8 cellular contexts compared by ENCODE assay signal in the genomic region with DNA sequence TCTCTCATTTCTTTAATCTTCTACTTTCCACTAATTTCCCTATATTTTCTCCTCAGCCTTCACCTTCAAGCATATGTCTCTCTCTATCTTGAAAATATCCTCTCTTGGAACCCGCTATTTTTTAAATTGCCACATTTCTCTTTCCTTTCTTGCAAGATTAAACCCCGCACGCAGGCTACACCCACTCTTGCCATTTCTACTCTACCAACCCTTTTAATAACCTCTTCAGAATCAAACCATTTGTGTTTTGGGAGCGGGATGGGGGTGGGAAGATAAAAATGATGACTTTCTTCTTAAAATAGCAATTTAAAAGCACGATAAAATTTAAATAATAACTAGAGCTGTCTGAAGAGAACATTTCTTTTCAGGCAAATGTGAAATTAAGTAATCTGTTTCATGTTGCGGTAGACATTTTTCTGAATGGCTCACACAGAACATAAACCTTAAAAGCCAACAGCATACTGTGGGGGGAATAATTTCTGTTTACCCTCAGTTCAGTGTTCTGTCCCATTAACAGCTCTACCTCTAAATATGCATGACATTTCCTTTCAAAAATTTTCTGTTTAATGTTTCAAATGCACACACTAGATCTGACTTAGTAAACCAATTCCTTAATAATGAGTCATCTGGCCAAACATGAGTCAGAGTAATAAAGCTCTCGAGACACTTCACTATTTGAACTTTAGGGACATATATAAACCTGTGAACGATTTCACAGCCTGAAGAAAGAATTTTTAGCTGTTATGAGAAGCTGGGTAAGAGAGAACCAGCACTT. TPM values are rescaled to one million over a fixed set of nuclear protein-coding genes. Genes with fewer than 3 reads are reported as not detected.
DNase-seq lines count a peak whose midpoint lies in the region; ATAC-seq and TF ChIP-seq lines count a peak whose summit lies in the region.

No MANE protein-coding gene starts in this region.

- H3K36me3 Mint-ChIP-seq in GM23338 (ENCODE audit: low read depth), result peaks cover 4% of the 10 kb centered on the region; the same call in 1 of the 3 replicates

- DNase-seq in GM23338 (ENCODE audit: low spot score) (no peak), NCI-H69 (lab: John Stamatoyannopoulos, UW) (peak; percentile 88), epithelial cell of prostate (ENCODE audit: low read depth, low spot score) (no peak), retinal pigment epithelial cell (ENCODE audit: low read depth) (peak; percentile 90), GDM1 (lab: John Stamatoyannopoulos, UW) (no peak), GM19240 (ENCODE audit: insufficient read length, low spot score) (no peak)
- DNase-seq in stimulated activated CD8-positive, alpha-beta memory T cell treated with anti-CD3 and anti-CD28 coated beads, Interleukin-4, amount 100 ng/mL, for 48 hours, result no peak

- no peak overlapping the region for H3K27ac ChIP-seq in GM23338 (ENCODE audit: low read depth)
- H3K27ac ChIP-seq in epithelial cell of prostate, result peak overlapping the region; percentile 85

- H3K27ac Mint-ChIP-seq in GM23338, result peak overlapping the region; percentile 21; the same call in 1 of the 2 replicates

- no peaks in the 10 kb centered on the region for H4K20me1 ChIP-seq in GM23338 (replicated peaks; ENCODE audit: insufficient read depth)

- ATAC-seq in GM23338, result no peak
- ATAC-seq in HG03571 (IDR thresholded peaks at IDR 0.05; ENCODE audit: unreplicated experiment), result no peak

- no peak overlapping the region for H3K4me3 ChIP-seq in GM23338
- no peak overlapping the region for H3K4me3 ChIP-seq in retinal pigment epithelial cell (ENCODE audit: low read length)

- no peaks in the 10 kb centered on the region for H3K27me3 ChIP-seq in GM23338 (ENCODE audit: insufficient read depth)

- no peaks in the 10 kb centered on the region for H3K36me3 ChIP-seq in GM23338 (ENCODE audit: insufficient read depth)

- TF ChIP-seq CTCF in GM23338 (conservative IDR thresholded peaks at IDR 0.05; ENCODE audit: low read depth in 2 of 2), result no peak
- TF ChIP-seq CTCF in retinal pigment epithelial cell (conservative IDR thresholded peaks at IDR 0.05; ENCODE audit: low read depth, low read length), result no peak

- peaks cover 10% of the 10 kb centered on the region for H3K4me1 ChIP-seq in GM23338 (ENCODE audit: insufficient read depth)

- no peak overlapping the region for H2AFZ ChIP-seq in GM23338

- no peak overlapping the region for H3K4me3 Mint-ChIP-seq in GM23338

- H3K79me2 ChIP-seq in GM23338 (replicated peaks; ENCODE audit: insufficient read depth), result no peaks in the 10 kb centered on the region

- H3K4me2 ChIP-seq in GM23338, result no peak overlapping the region

- no peaks in the 10 kb centered on the region for H3F3A ChIP-seq in GM23338 (replicated peaks; ENCODE audit: low read depth)

- H3K9me3 Mint-ChIP-seq in GM23338, result no peaks in the 10 kb centered on the region

- H3K9me2 ChIP-seq in GM23338 (ENCODE audit: insufficient read depth), result no peaks in the 10 kb centered on the region

- H3K27me3 Mint-ChIP-seq in GM23338 (ENCODE audit: insufficient read depth, low read depth, poor library complexity), result no peaks in the 10 kb centered on the region

- H3K4me1 Mint-ChIP-seq in GM23338, result peaks cover 25% of the 10 kb centered on the region

TF ChIP-seq in GM23338, 12 proteins besides CTCF, POLR2A, EP300 and RAD21 (continues in another document):
- TF ChIP-seq EZH2 (IDR thresholded peaks at IDR 0.05; ENCODE audit: low read depth, unreplicated experiment) (no peak), NANOG (IDR thresholded peaks at IDR 0.05; ENCODE audit: borderline replicate concordance) (no peak), JUNB (IDR thresholded peaks at IDR 0.05; ENCODE audit: unreplicated experiment) (no peak), ZNF331 (CRISPR knock-in tag; IDR thresholded peaks at IDR 0.05; ENCODE audit: low read depth) (no peak), EZH2phosphoT487 (IDR thresholded peaks at IDR 0.05; ENCODE audit: unreplicated experiment) (no peak), ZNF114 (CRISPR knock-in tag; IDR thresholded peaks at IDR 0.05) (no peak), CREB1 (CRISPR knock-in tag; IDR thresholded peaks at IDR 0.05; ENCODE audit: low read depth) (no peak), STAT1 (IDR thresholded peaks at IDR 0.05; ENCODE audit: unreplicated experiment) (no peak)
- TF ChIP-seq, protein P1, sequence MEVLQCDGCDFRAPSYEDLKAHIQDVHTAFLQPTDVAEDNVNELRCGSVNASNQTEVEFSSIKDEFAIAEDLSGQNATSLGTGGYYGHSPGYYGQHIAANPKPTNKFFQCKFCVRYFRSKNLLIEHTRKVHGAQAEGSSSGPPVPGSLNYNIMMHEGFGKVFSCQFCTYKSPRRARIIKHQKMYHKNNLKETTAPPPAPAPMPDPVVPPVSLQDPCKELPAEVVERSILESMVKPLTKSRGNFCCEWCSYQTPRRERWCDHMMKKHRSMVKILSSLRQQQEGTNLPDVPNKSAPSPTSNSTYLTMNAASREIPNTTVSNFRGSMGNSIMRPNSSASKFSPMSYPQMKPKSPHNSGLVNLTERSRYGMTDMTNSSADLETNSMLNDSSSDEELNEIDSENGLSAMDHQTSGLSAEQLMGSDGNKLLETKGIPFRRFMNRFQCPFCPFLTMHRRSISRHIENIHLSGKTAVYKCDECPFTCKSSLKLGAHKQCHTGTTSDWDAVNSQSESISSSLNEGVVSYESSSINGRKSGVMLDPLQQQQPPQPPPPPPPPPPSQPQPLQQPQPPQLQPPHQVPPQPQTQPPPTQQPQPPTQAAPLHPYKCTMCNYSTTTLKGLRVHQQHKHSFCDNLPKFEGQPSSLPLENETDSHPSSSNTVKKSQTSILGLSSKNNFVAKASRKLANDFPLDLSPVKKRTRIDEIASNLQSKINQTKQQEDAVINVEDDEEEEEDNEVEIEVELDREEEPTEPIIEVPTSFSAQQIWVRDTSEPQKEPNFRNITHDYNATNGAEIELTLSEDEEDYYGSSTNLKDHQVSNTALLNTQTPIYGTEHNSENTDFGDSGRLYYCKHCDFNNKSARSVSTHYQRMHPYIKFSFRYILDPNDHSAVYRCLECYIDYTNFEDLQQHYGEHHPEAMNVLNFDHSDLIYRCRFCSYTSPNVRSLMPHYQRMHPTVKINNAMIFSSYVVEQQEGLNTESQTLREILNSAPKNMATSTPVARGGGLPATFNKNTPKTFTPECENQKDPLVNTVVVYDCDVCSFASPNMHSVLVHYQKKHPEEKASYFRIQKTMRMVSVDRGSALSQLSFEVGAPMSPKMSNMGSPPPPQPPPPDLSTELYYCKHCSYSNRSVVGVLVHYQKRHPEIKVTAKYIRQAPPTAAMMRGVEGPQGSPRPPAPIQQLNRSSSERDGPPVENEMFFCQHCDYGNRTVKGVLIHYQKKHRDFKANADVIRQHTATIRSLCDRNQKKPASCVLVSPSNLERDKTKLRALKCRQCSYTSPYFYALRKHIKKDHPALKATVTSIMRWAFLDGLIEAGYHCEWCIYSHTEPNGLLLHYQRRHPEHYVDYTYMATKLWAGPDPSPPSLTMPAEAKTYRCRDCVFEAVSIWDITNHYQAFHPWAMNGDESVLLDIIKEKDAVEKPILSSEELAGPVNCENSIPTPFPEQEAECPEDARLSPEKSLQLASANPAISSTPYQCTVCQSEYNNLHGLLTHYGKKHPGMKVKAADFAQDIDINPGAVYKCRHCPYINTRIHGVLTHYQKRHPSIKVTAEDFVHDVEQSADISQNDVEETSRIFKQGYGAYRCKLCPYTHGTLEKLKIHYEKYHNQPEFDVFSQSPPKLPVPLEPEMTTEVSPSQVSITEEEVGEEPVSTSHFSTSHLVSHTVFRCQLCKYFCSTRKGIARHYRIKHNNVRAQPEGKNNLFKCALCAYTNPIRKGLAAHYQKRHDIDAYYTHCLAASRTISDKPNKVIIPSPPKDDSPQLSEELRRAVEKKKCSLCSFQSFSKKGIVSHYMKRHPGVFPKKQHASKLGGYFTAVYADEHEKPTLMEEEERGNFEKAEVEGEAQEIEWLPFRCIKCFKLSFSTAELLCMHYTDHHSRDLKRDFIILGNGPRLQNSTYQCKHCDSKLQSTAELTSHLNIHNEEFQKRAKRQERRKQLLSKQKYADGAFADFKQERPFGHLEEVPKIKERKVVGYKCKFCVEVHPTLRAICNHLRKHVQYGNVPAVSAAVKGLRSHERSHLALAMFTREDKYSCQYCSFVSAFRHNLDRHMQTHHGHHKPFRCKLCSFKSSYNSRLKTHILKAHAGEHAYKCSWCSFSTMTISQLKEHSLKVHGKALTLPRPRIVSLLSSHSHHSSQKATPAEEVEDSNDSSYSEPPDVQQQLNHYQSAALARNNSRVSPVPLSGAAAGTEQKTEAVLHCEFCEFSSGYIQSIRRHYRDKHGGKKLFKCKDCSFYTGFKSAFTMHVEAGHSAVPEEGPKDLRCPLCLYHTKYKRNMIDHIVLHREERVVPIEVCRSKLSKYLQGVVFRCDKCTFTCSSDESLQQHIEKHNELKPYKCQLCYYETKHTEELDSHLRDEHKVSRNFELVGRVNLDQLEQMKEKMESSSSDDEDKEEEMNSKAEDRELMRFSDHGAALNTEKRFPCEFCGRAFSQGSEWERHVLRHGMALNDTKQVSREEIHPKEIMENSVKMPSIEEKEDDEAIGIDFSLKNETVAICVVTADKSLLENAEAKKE (CRISPR knock-in tag; IDR thresholded peaks at IDR 0.05), result no peak
- TF ChIP-seq, protein P2, sequence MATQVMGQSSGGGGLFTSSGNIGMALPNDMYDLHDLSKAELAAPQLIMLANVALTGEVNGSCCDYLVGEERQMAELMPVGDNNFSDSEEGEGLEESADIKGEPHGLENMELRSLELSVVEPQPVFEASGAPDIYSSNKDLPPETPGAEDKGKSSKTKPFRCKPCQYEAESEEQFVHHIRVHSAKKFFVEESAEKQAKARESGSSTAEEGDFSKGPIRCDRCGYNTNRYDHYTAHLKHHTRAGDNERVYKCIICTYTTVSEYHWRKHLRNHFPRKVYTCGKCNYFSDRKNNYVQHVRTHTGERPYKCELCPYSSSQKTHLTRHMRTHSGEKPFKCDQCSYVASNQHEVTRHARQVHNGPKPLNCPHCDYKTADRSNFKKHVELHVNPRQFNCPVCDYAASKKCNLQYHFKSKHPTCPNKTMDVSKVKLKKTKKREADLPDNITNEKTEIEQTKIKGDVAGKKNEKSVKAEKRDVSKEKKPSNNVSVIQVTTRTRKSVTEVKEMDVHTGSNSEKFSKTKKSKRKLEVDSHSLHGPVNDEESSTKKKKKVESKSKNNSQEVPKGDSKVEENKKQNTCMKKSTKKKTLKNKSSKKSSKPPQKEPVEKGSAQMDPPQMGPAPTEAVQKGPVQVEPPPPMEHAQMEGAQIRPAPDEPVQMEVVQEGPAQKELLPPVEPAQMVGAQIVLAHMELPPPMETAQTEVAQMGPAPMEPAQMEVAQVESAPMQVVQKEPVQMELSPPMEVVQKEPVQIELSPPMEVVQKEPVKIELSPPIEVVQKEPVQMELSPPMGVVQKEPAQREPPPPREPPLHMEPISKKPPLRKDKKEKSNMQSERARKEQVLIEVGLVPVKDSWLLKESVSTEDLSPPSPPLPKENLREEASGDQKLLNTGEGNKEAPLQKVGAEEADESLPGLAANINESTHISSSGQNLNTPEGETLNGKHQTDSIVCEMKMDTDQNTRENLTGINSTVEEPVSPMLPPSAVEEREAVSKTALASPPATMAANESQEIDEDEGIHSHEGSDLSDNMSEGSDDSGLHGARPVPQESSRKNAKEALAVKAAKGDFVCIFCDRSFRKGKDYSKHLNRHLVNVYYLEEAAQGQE (IDR thresholded peaks at IDR 0.05; ENCODE audit: unreplicated experiment), result no peak

RNA-seq across cellular contexts. Expression of a gene that starts 20.5 kb away (rescaled TPM):
- 3.5 and 6.6 TPM in 2 replicates for total RNA-seq in GM23338 (2014; rRNA removed; shearing (Covaris generic))
- 2.1 and 4.3 TPM in 2 replicates for polyA plus RNA-seq in GM23338 (2016; fragmentation: Nextera tagmentation; extraction: Ambion mirVana)

Comparison
In these comparisons a context has a peak if more than half of its experiments do, and no peak if none do; other contexts are left out.
1. DNase-seq: peak in NCI-H69 (single experiment) and retinal pigment epithelial cell (single experiment); none in GM23338 (single experiment), epithelial cell of prostate (single experiment), stimulated activated CD8-positive, alpha-beta memory T cell treated with anti-CD3 and anti-CD28 coated beads, Interleukin-4, amount 100 ng/mL, for 48 hours (single experiment), GDM1 (single experiment) and GM19240 (single experiment).